In genomic region chr7:48298779-48299178, GRCh38 we compare ENCODE assay signal across 10 cellular contexts.
DNase-seq lines count a peak whose midpoint lies in the region; ATAC-seq, FAIRE-seq and TF ChIP-seq lines count a peak whose summit lies in the region.
"Had no signal": no experiment of that assay in that cellular context is flagged by ENCODE, and none has a peak within 500 bp of the region (broad histone marks: within the 10 kb centered on the region; RNA-seq: fewer than 3 reads in every experiment).

No MANE protein-coding gene starts in this region.

- TF ChIP-seq CTCF in AG10803 (conservative IDR thresholded peaks at IDR 0.05; ENCODE audit: low read length) = no peak
- no peak for TF ChIP-seq CTCF in K562 (IDR thresholded peaks at IDR 0.05 in 2 of 3, conservative IDR thresholded peaks at IDR 0.05 in 1 of 3; ENCODE audit: insufficient read depth in 2 of 3, low read depth in 1 of 3, low read length in 3 of 3)

- H2AFZ ChIP-seq in K562 (ENCODE audit: low read depth, low read length) = no peak overlapping the region

- no peak for TF ChIP-seq EP300 in K562 (IDR thresholded peaks at IDR 0.05; ENCODE audit: low read length)

- no peak overlapping the region for H3K27ac ChIP-seq in K562 (ENCODE audit: extremely low read depth, low read depth, low read length)
- H3K27ac ChIP-seq: cardiac muscle cell, transverse colon had no signal

- peak; percentile 52 for ATAC-seq in GM19025 (IDR thresholded peaks at IDR 0.05; ENCODE audit: low read depth, unreplicated experiment)
- peak; percentile 84 for ATAC-seq in HG03378 (IDR thresholded peaks at IDR 0.05; ENCODE audit: unreplicated experiment)
- ATAC-seq in K562 = no peak

- WGBS in K562 (ENCODE audit: insufficient coverage, low coverage, missing lambda C conversion rate) = 0% methylated on average over 5 of the region's 5 CpGs

- H3K4me2 ChIP-seq in K562 (ENCODE audit: insufficient read depth, low read length) = no peak overlapping the region

- no peaks in the 10 kb centered on the region for H4K20me1 ChIP-seq in K562 (replicated peaks; ENCODE audit: control insufficient read depth, insufficient read depth, low read length)

- in situ Hi-C loops in K562 (cut with MboI) = no loop called here

- no peak for FAIRE-seq in K562 (lab: Jason Lieb, UNC)

- intact Hi-C loops in K562 (cut with micrococcal nuclease) = loop anchor here (5.0 kb wide), 1 partner anchor 1554 kb away; no protein-coding TSS in a partner anchor

- TF ChIP-seq RAD21 in K562 (CRISPR knock-in tag; conservative IDR thresholded peaks at IDR 0.05 in 1 of 2, IDR thresholded peaks at IDR 0.05 in 1 of 2) = no peak

- POLR2A ChIA-PET in K562 (lab: Yijun Ruan, JAX) = no interaction called here

- H3K4me1 ChIP-seq in K562 (replicated peaks in 1 of 2; ENCODE audit: control insufficient read depth in 2 of 2, insufficient read depth in 2 of 2, low read length in 2 of 2) = no peaks in the 10 kb centered on the region
- H3K4me1 ChIP-seq: transverse colon had no signal

- TF ChIP-seq POLR2A in K562 (conservative IDR thresholded peaks at IDR 0.05) = no peak

- no peaks in the 10 kb centered on the region for H3K79me2 ChIP-seq in K562 (ENCODE audit: control insufficient read depth, insufficient read depth, low read length)

- no peaks in the 10 kb centered on the region for H3K27me3 ChIP-seq in K562 (ENCODE audit: control insufficient read depth in 2 of 2, insufficient read depth in 2 of 2, low read length in 2 of 2)
- H3K27me3 ChIP-seq: cardiac muscle cell, transverse colon had no signal

- no peak overlapping the region for H3K9ac ChIP-seq in K562 (ENCODE audit: insufficient read depth in 1 of 2, low read depth in 2 of 2, low read length in 2 of 2)

- no peaks in the 10 kb centered on the region for H3K36me3 ChIP-seq in K562 (ENCODE audit: control insufficient read depth, insufficient read depth, low read length)
- H3K36me3 ChIP-seq: cardiac muscle cell, transverse colon had no signal

- no TSS peak for BruUV-seq in K562 (replicated peaks; lab: Mats Ljungman, UMichigan)

- H3K9me1 ChIP-seq in K562 (ENCODE audit: control insufficient read depth, insufficient read depth, low read length) = no peaks in the 10 kb centered on the region

- H3K9me3 ChIP-seq in K562 (replicated peaks; ENCODE audit: control insufficient read depth, insufficient read depth, low read depth, low read length) = no peaks in the 10 kb centered on the region
- H3K9me3 ChIP-seq: transverse colon had no signal

- DNase-seq in AG10803 (ENCODE audit: low read depth) (peak; percentile 49), K562 (ENCODE audit: extremely low read depth in 1 of 4, low spot score in 3 of 4) (no peak), NCI-H2196 (lab: John Stamatoyannopoulos, UW; ENCODE audit: unreplicated experiment) (no peak), SHP77 treated with DMSO at 0.1 percent for 48 hours (lab: John Stamatoyannopoulos, UW) (no peak), DMS 273 treated with DMSO at 0.1 percent for 48 hours (lab: John Stamatoyannopoulos, UW) (no peak), cortex of kidney (lab: John Stamatoyannopoulos, UW) (no peak)
- DNase-seq: transverse colon had no signal

- CTCF ChIA-PET in K562 (lab: Yijun Ruan, JAX; ENCODE audit: low intra/inter-chr PET ratio) = interaction anchor here (0.7 kb wide), 1 partner anchor 208 kb away, joined by 3 read pairs; no protein-coding TSS in a partner anchor

- H3K4me3 ChIP-seq in AG10803 (ENCODE audit: low read length) = no peak overlapping the region
- no peak overlapping the region for H3K4me3 ChIP-seq in K562
- H3K4me3 ChIP-seq: cardiac muscle cell, transverse colon had no signal

TF ChIP-seq in K562, 482 proteins besides CTCF, POLR2A, EP300 and RAD21:
- TF ChIP-seq ZBTB8A (IDR thresholded peaks at IDR 0.05; ENCODE audit: partially characterized antibody) (no peak), CBFA2T3 (IDR thresholded peaks at IDR 0.05) (0 out of 2 replicates have a peak, but pooled peaks have one; percentile 23)
